21 cellular contexts compared by ENCODE assay signal in genomic region chr14:102097441-102098135, GRCh38. TPM values are rescaled to one million over a fixed set of nuclear protein-coding genes. Genes with fewer than 3 reads are reported as not detected.
A peak's percentile ranks its signal among the peaks of the same experiment; 100 is the strongest.
DNase-seq lines count a peak whose midpoint lies in the region; ATAC-seq, FAIRE-seq and TF ChIP-seq lines count a peak whose summit lies in the region.
"Had no signal": no experiment of that assay in that cellular context is flagged by ENCODE, and none has a peak within 500 bp of the region (broad histone marks: within the 10 kb centered on the region; RNA-seq: fewer than 3 reads in every experiment).

No MANE protein-coding gene starts in this region.

- H3K4me2 ChIP-seq in HCT116 (ENCODE audit: low read length) (peak overlapping the region; percentile 28), K562 (ENCODE audit: insufficient read depth, low read length) (no peak overlapping the region)

- DNase-seq in Caco-2 (peak; percentile 86 to 89), HCT116 (ENCODE audit: low read depth, low spot score) (no peak), K562 (ENCODE audit: extremely low read depth in 1 of 4, low spot score in 3 of 4) (no peak), nephron progenitor cell (no peak), NCI-H1694 (lab: John Stamatoyannopoulos, UW) (no peak), activated gamma-delta T cell treated with Interleukin-2 at 50 U/mL for 16 hours (no peak)
- no peak for DNase-seq in stimulated activated CD4-positive, alpha-beta T cell treated with anti-CD3 and anti-CD28 coated beads, Interleukin-4, amount 100 ng/mL, for 4 hours
- DNase-seq: activated CD4-positive, alpha-beta T cell treated with anti-CD3 and anti-CD28 coated beads for 48 hours; activated T-cell treated with anti-CD3 and anti-CD28 coated beads, Interleukin-2, amount 50 U/mL, for 1 hour; AML-193; erythroblast; Karpas-422; NCI-H1436; NCI-H446; substantia nigra had no signal

- CTCF ChIA-PET in Caco-2 (lab: Charles Lee) (interaction anchor here (0.6 to 2.3 kb wide), 4 partner anchors 41 to 390 kb away, joined by 3 to 24 read pairs (median 8); no protein-coding TSS in a partner anchor), HCT116 (lab: Charles Lee) (interaction anchor here (1.0 to 3.1 kb wide), 8 partner anchors 9 to 337 kb away, joined by 3 to 45 read pairs (median 10); no protein-coding TSS in a partner anchor), K562 (lab: Yijun Ruan, JAX; ENCODE audit: low intra/inter-chr PET ratio) (interaction anchor here (0.7 to 2.7 kb wide), 4 partner anchors 35 to 137 kb away, joined by 3 to 18 read pairs (median 8); no protein-coding TSS in a partner anchor)

- no peak for TF ChIP-seq EP300 in K562 (IDR thresholded peaks at IDR 0.05; ENCODE audit: low read length)

- H3K27ac ChIP-seq in HCT116 (ENCODE audit: low read depth, low read length), result peak overlapping the region; percentile 11; the same call in 1 of the 2 replicates
- H3K27ac ChIP-seq in K562 (ENCODE audit: extremely low read depth, low read depth, low read length), result no peak overlapping the region
- H3K27ac ChIP-seq: body of pancreas, SJSA1 had no signal

- H3K4me1 Mint-ChIP-seq in Caco-2 (ENCODE audit: low read depth, unreplicated experiment), result peaks cover 16% of the 10 kb centered on the region
- H3K4me1 Mint-ChIP-seq in nephron progenitor cell, result peaks cover 47% of the 10 kb centered on the region

- FAIRE-seq in K562 (lab: Jason Lieb, UNC), result no peak

- H3K36me3 Mint-ChIP-seq in Caco-2 (ENCODE audit: insufficient read depth, unreplicated experiment), result peaks cover 8% of the 10 kb centered on the region
- peaks cover 6% of the 10 kb centered on the region for H3K36me3 Mint-ChIP-seq in nephron progenitor cell (ENCODE audit: low read depth)
- H3K36me3 Mint-ChIP-seq: activated naive CD8-positive, alpha-beta T cell had no signal

- H3K4me3 Mint-ChIP-seq in Caco-2 (ENCODE audit: unreplicated experiment) (no peak overlapping the region), nephron progenitor cell (no peak overlapping the region)
- H3K4me3 Mint-ChIP-seq: activated naive CD8-positive, alpha-beta T cell had no signal

- H3K79me2 ChIP-seq in HCT116 (ENCODE audit: insufficient read depth, low read length) (no peaks in the 10 kb centered on the region), K562 (ENCODE audit: control insufficient read depth, insufficient read depth, low read length) (no peaks in the 10 kb centered on the region)

- H3K4me3 ChIP-seq in Caco-2 (ENCODE audit: low read depth, low read length), result no peak overlapping the region
- H3K4me3 ChIP-seq in HCT116 (replicated peaks in 1 of 2; ENCODE audit: low read depth in 1 of 2, low read length in 2 of 2), result no peak overlapping the region
- H3K4me3 ChIP-seq in K562, result no peak overlapping the region
- H3K4me3 ChIP-seq: body of pancreas, gastroesophageal sphincter, lung, SJSA1 had no signal

- H3K4me1 ChIP-seq in Caco-2 (peaks cover 36% of the 10 kb centered on the region), HCT116 (ENCODE audit: control insufficient read depth in 1 of 2, insufficient read depth in 2 of 2, low read length in 2 of 2) (peaks cover 26 to 32% of the 10 kb centered on the region in 2 experiments), K562 (replicated peaks in 1 of 2; ENCODE audit: control insufficient read depth in 2 of 2, insufficient read depth in 2 of 2, low read length in 2 of 2) (peaks cover 27 to 31% of the 10 kb centered on the region in 2 experiments)

- TF ChIP-seq POLR2A in HCT116 (IDR thresholded peaks at IDR 0.05; ENCODE audit: borderline replicate concordance, extremely low read depth, insufficient read depth, insufficient read length), result no peak
- no peak for TF ChIP-seq POLR2A in K562 (conservative IDR thresholded peaks at IDR 0.05)

- H3K27me3 Mint-ChIP-seq in Caco-2 (ENCODE audit: insufficient read depth, unreplicated experiment), result no peaks in the 10 kb centered on the region
- peaks cover 13% of the 10 kb centered on the region for H3K27me3 Mint-ChIP-seq in nephron progenitor cell (ENCODE audit: low read depth, poor library complexity)
- H3K27me3 Mint-ChIP-seq: activated naive CD8-positive, alpha-beta T cell had no signal

- H3K27me3 ChIP-seq in Caco-2 (replicated peaks; ENCODE audit: control insufficient read depth, insufficient read depth, low read length) (no peaks in the 10 kb centered on the region), HCT116 (ENCODE audit: insufficient read depth, low read length) (no peaks in the 10 kb centered on the region), K562 (ENCODE audit: control insufficient read depth in 2 of 2, insufficient read depth in 2 of 2, low read length in 2 of 2) (no peaks in the 10 kb centered on the region)
- H3K27me3 ChIP-seq: body of pancreas, gastroesophageal sphincter, SJSA1 had no signal

- H3K9me3 ChIP-seq in Caco-2, result no peaks in the 10 kb centered on the region
- no peaks in the 10 kb centered on the region for H3K9me3 ChIP-seq in HCT116 (ENCODE audit: control insufficient read depth in 1 of 2, insufficient read depth in 1 of 2, low read depth in 1 of 2, low read length in 2 of 2)
- no peaks in the 10 kb centered on the region for H3K9me3 ChIP-seq in K562 (replicated peaks; ENCODE audit: control insufficient read depth, insufficient read depth, low read depth, low read length)
- H3K9me3 ChIP-seq: body of pancreas, gastroesophageal sphincter, SJSA1 had no signal

- RAD21 ChIA-PET in HCT116 (lab: Charles Lee; ENCODE audit: low non-redundant PET in 1 of 2, low total read pairs in 2 of 2, uncharacterized antibody in 2 of 2, unreplicated experiment in 2 of 2), result interaction anchor here (0.6 to 2.0 kb wide), 4 partner anchors 43 to 380 kb away, joined by 3 to 13 read pairs (median 3); no protein-coding TSS in a partner anchor

- H3K9me3 Mint-ChIP-seq in Caco-2 (ENCODE audit: unreplicated experiment) (no peaks in the 10 kb centered on the region), nephron progenitor cell (no peaks in the 10 kb centered on the region)

- H2AFZ ChIP-seq in HCT116 (ENCODE audit: low read depth, low read length, poor library complexity, severe bottlenecking) (no peak overlapping the region), K562 (ENCODE audit: low read depth, low read length) (peak overlapping the region; percentile 45; the same call in 1 of the 2 replicates)

- H3K36me3 ChIP-seq in Caco-2 (ENCODE audit: control insufficient read depth, insufficient read depth, low read length) (no peaks in the 10 kb centered on the region), HCT116 (ENCODE audit: control insufficient read depth in 1 of 2, insufficient read depth in 2 of 2, low read length in 2 of 2) (no peaks in the 10 kb centered on the region), K562 (ENCODE audit: control insufficient read depth, insufficient read depth, low read length) (no peaks in the 10 kb centered on the region)
- H3K36me3 ChIP-seq: SJSA1 had no signal

- in situ Hi-C loops in K562 (cut with MboI), result no loop called here

- intact Hi-C loops in Caco-2 (cut with micrococcal nuclease; ENCODE audit: unreplicated experiment) (loop anchor here (1.0 to 2.0 kb wide), 3 partner anchors 42 to 217 kb away; partner anchors contain the start of gene WDR20), HCT116 (cut with micrococcal nuclease) (loop anchor here (2.0 kb wide), 1 partner anchor 391 kb away; no protein-coding TSS in a partner anchor), K562 (cut with micrococcal nuclease) (loop anchor here (5.0 kb wide), 2 partner anchors 215 to 390 kb away; no protein-coding TSS in a partner anchor)

- H4K20me1 ChIP-seq in HCT116 (ENCODE audit: insufficient read depth) (no peaks in the 10 kb centered on the region), K562 (replicated peaks; ENCODE audit: control insufficient read depth, insufficient read depth, low read length) (no peaks in the 10 kb centered on the region)

- H3K27ac Mint-ChIP-seq in Caco-2 (ENCODE audit: unreplicated experiment), result peak overlapping the region; percentile 49
- peak overlapping the region; percentile 82 for H3K27ac Mint-ChIP-seq in nephron progenitor cell
- H3K27ac Mint-ChIP-seq: activated naive CD8-positive, alpha-beta T cell had no signal

- TF ChIP-seq RAD21 in HCT116 (IDR thresholded peaks at IDR 0.05; ENCODE audit: low read depth) (no peak), K562 (CRISPR knock-in tag; conservative IDR thresholded peaks at IDR 0.05 in 1 of 2, IDR thresholded peaks at IDR 0.05 in 1 of 2) (no peak)

- no TSS peak for BruUV-seq in Caco-2 (replicated peaks; lab: Mats Ljungman, UMichigan)
- no TSS peak for BruUV-seq in HCT116 (replicated peaks; lab: Mats Ljungman, UMichigan)
- BruUV-seq in K562 (replicated peaks; lab: Mats Ljungman, UMichigan), result no TSS peak

- H3K9ac ChIP-seq in HCT116 (ENCODE audit: low read length), result 0 out of 2 replicates have a peak overlapping the region, but pooled peaks have one; percentile 10
- H3K9ac ChIP-seq in K562 (ENCODE audit: insufficient read depth in 1 of 2, low read depth in 2 of 2, low read length in 2 of 2), result peak overlapping the region in 1 of 2 experiments; percentile 52; a peak in 1 of 4 replicates

- POLR2A ChIA-PET in Caco-2 (lab: Charles Lee) (interaction anchor here (1.0 kb wide), 1 partner anchor 10 kb away, joined by 5 read pairs; no protein-coding TSS in a partner anchor), HCT116 (lab: Charles Lee) (interaction anchor here (1.6 kb wide), 1 partner anchor 34 kb away, joined by 5 read pairs; no protein-coding TSS in a partner anchor), K562 (lab: Yijun Ruan, JAX) (interaction anchor here (0.6 to 1.1 kb wide), 3 partner anchors 8 to 20 kb away, joined by 3 to 4 read pairs (median 3); no protein-coding TSS in a partner anchor)

- H3K9me2 ChIP-seq in HCT116 (ENCODE audit: insufficient read depth), result no peaks in the 10 kb centered on the region

- TF ChIP-seq CTCF in Caco-2 (IDR thresholded peaks at IDR 0.05; ENCODE audit: insufficient read depth in 1 of 2, low read depth in 1 of 2, low read length in 1 of 2, severe bottlenecking in 1 of 2, unreplicated experiment in 1 of 2) (no peak), HCT116 (IDR thresholded peaks at IDR 0.05 in 2 of 3, conservative IDR thresholded peaks at IDR 0.05 in 1 of 3; ENCODE audit: borderline replicate concordance in 1 of 3, insufficient read depth in 1 of 3, low read depth in 2 of 3, low read length in 2 of 3) (no peak), K562 (IDR thresholded peaks at IDR 0.05 in 2 of 3, conservative IDR thresholded peaks at IDR 0.05 in 1 of 3; ENCODE audit: insufficient read depth in 2 of 3, low read depth in 1 of 3, low read length in 3 of 3) (no peak), nephron progenitor cell (IDR thresholded peaks at IDR 0.05) (no peak)

- H3K9me1 ChIP-seq in K562 (ENCODE audit: control insufficient read depth, insufficient read depth, low read length), result no peaks in the 10 kb centered on the region

- no peak for ATAC-seq in HCT116
- no peak for ATAC-seq in K562
- ATAC-seq in GM21619 (IDR thresholded peaks at IDR 0.05; ENCODE audit: unreplicated experiment), result no peak
- ATAC-seq: gastroesophageal sphincter had no signal

- WGBS in K562 (ENCODE audit: insufficient coverage, low coverage, missing lambda C conversion rate), result 34% methylated on average over 3 of the region's 7 CpGs

RNA-seq across cellular contexts. Expression of gene HSP90AA1, which starts 10.7 kb away (rescaled TPM):
- 464 and 478 TPM in 2 replicates for total RNA-seq in Caco-2 (2022)
- total RNA-seq in HCT116 (2021; ENCODE audit: unreplicated experiment), result 1,380 TPM
- polyA plus RNA-seq in HCT116 (2012), result 597 and 977 TPM in 2 replicates
- total RNA-seq in K562 (2011; cell fraction: chromatin; rRNA removed; ENCODE audit: low replicate concordance), result 297 and 1,009 TPM in 2 replicates
- total RNA-seq in K562 (2011; cell fraction: nucleolus; rRNA removed), result 170 and 251 TPM in 2 replicates
- total RNA-seq in K562 (2011; cell fraction: nucleoplasm; rRNA removed), result 335 and 379 TPM in 2 replicates
- total RNA-seq in K562 (2014; rRNA removed), result 578 and 630 TPM in 2 replicates
- total RNA-seq in K562 (2014; rRNA removed; fragmentation: Illumina TruSeq; extraction: Trizol), result 496 and 561 TPM in 2 replicates
- 376 and 377 TPM in 2 replicates for total RNA-seq in K562 (2015; rRNA removed; fragmentation: Illumina TruSeq; extraction: Trizol)
- 895 and 957 TPM in 2 replicates for total RNA-seq in K562 (2021)
- 1,094 and 1,547 TPM in 2 replicates for polyA plus RNA-seq in K562 (2011; rRNA removed)
- polyA plus RNA-seq in K562 (2011; cell fraction: cytosol; rRNA removed), result 239 and 550 TPM in 2 replicates
- 154 and 294 TPM in 2 replicates for polyA plus RNA-seq in K562 (2011; cell fraction: nucleus; rRNA removed)
- polyA plus RNA-seq in K562 (2012), result 370 and 1,431 TPM in 2 replicates
- 1,640 and 1,731 TPM in 2 replicates for polyA plus RNA-seq in K562 (2014; fragmentation: Illumina TruSeq; extraction: Trizol)
- polyA plus RNA-seq in K562 (2014; fragmentation: Nextera tagmentation; extraction: Ambion mirVana), result 1,000 to 10,000 TPM in 1 of 2 experiments, 100 to 1,000 TPM in 1; 787 to 1,003 TPM
- 879 and 956 TPM in 2 replicates for polyA plus RNA-seq in K562 (2014; rRNA removed)
- 1,917 and 1,981 TPM in 2 replicates for polyA minus RNA-seq in K562 (2011; rRNA and poly(A)+ RNA removed)
- polyA minus RNA-seq in K562 (2011; cell fraction: cytosol; rRNA and poly(A)+ RNA removed), result 1,324 and 1,529 TPM in 2 replicates
- 126 and 337 TPM in 2 replicates for polyA minus RNA-seq in K562 (2011; cell fraction: nucleus; rRNA and poly(A)+ RNA removed)

RNA-seq across cellular contexts. Expression of gene WDR20, which starts 42.1 kb away (rescaled TPM):
- total RNA-seq in Caco-2 (2022), result 32.5 and 34.0 TPM in 2 replicates
- 21.1 TPM for total RNA-seq in HCT116 (2021; ENCODE audit: unreplicated experiment)
- polyA plus RNA-seq in HCT116 (2012), result 10.6 and 12.0 TPM in 2 replicates
- 40.2 and 51.8 TPM in 2 replicates for total RNA-seq in K562 (2011; cell fraction: chromatin; rRNA removed; ENCODE audit: low replicate concordance)
- 22.0 and 24.1 TPM in 2 replicates for total RNA-seq in K562 (2011; cell fraction: nucleolus; rRNA removed)
- 41.4 and 49.4 TPM in 2 replicates for total RNA-seq in K562 (2011; cell fraction: nucleoplasm; rRNA removed)
- 8.0 and 9.6 TPM in 2 replicates for total RNA-seq in K562 (2014; rRNA removed)
- 12.1 and 13.9 TPM in 2 replicates for total RNA-seq in K562 (2014; rRNA removed; fragmentation: Illumina TruSeq; extraction: Trizol)
- total RNA-seq in K562 (2015; rRNA removed; fragmentation: Illumina TruSeq; extraction: Trizol), result 14.7 and 15.3 TPM in 2 replicates
- 13.3 and 16.6 TPM in 2 replicates for total RNA-seq in K562 (2021)
- 10.0 and 11.8 TPM in 2 replicates for polyA plus RNA-seq in K562 (2011; rRNA removed)
- 8.6 and 8.7 TPM in 2 replicates for polyA plus RNA-seq in K562 (2011; cell fraction: cytosol; rRNA removed)
- 12.1 and 12.4 TPM in 2 replicates for polyA plus RNA-seq in K562 (2011; cell fraction: nucleus; rRNA removed)
- polyA plus RNA-seq in K562 (2012), result 7.8 and 9.6 TPM in 2 replicates
- polyA plus RNA-seq in K562 (2014; fragmentation: Illumina TruSeq; extraction: Trizol), result 10.2 and 10.5 TPM in 2 replicates
- 10 to 100 TPM in 1 of 2 experiments, 1 to 10 TPM in 1; 7.0 to 12.1 TPM for polyA plus RNA-seq in K562 (2014; fragmentation: Nextera tagmentation; extraction: Ambion mirVana)
- 9.4 and 11.7 TPM in 2 replicates for polyA plus RNA-seq in K562 (2014; rRNA removed)
- polyA minus RNA-seq in K562 (2011; rRNA and poly(A)+ RNA removed), result 23.3 and 23.9 TPM in 2 replicates
- 11.5 and 17.4 TPM in 2 replicates for polyA minus RNA-seq in K562 (2011; cell fraction: cytosol; rRNA and poly(A)+ RNA removed)
- 7.7 and 15.2 TPM in 2 replicates for polyA minus RNA-seq in K562 (2011; cell fraction: nucleus; rRNA and poly(A)+ RNA removed)

Comparison
In these comparisons a context has a peak if more than half of its experiments do, and no peak if none do; other contexts are left out.
1. DNase-seq: peak in Caco-2 (2 of 2); none in HCT116 (single experiment), K562 (0 of 4), nephron progenitor cell (single experiment), stimulated activated CD4-positive, alpha-beta T cell treated with anti-CD3 and anti-CD28 coated beads, Interleukin-4, amount 100 ng/mL, for 4 hours (0 of 2), NCI-H1694 (single experiment) and activated gamma-delta T cell treated with Interleukin-2 at 50 U/mL for 16 hours (single experiment).